8 cellular contexts compared by ENCODE assay signal in genomic region chr5:176364765-176365662, GRCh38. TPM values are rescaled to one million over a fixed set of nuclear protein-coding genes. Genes with fewer than 3 reads are reported as not detected.
DNase-seq lines count a peak whose midpoint lies in the region; ATAC-seq and TF ChIP-seq lines count a peak whose summit lies in the region.

A gene with protein sequence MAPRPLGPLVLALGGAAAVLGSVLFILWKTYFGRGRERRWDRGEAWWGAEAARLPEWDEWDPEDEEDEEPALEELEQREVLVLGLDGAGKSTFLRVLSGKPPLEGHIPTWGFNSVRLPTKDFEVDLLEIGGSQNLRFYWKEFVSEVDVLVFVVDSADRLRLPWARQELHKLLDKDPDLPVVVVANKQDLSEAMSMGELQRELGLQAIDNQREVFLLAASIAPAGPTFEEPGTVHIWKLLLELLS (plus strand): TSS chr5:176365487. CDS start chr5:176365564, 77 bp downstream.

- POLR2A ChIA-PET in MCF 10A (lab: Yijun Ruan, JAX), result no interaction called here

- CTCF ChIA-PET in MCF 10A (lab: Yijun Ruan, JAX), result no interaction called here

- DNase-seq in GM12865 (ENCODE audit: low read depth) (peak; percentile 51), T1000 (lab: John Stamatoyannopoulos, UW) (peak; percentile 38), MCF 10A (ENCODE audit: unreplicated experiment) (no peak), immature natural killer cell (peak; percentile 31 to 44 (median 35))

- no peaks in the 10 kb centered on the region for H3K9me3 Mint-ChIP-seq in MCF 10A (ENCODE audit: unreplicated experiment)
- no peaks in the 10 kb centered on the region for H3K9me3 Mint-ChIP-seq in immature natural killer cell

- H3K4me3 Mint-ChIP-seq in MCF 10A (ENCODE audit: unreplicated experiment) (peak within 1 kb of the TSS; percentile 31), immature natural killer cell (peak within 1 kb of the TSS; percentile 69 to 81 (median 74))

- H3K36me3 Mint-ChIP-seq in MCF 10A (ENCODE audit: insufficient read depth, unreplicated experiment), result no peaks in the 10 kb centered on the region
- peaks cover under 1 to 11% (median 7%) of the 10 kb centered on the region in 3 donors for H3K36me3 Mint-ChIP-seq in immature natural killer cell

- H3K27ac ChIP-seq in skin epidermis, result peak within 1 kb of the TSS in 20 of 21 experiments; percentile 0 to 86 (median 76)

- no peaks in the 10 kb centered on the region for H3K27me3 Mint-ChIP-seq in MCF 10A (ENCODE audit: insufficient read depth, unreplicated experiment)
- H3K27me3 Mint-ChIP-seq in immature natural killer cell (ENCODE audit: low read depth in 3 of 3), result peaks cover 2 to 15% (median 5%) of the 10 kb centered on the region in 3 donors

- TF ChIP-seq CTCF in GM12865 (IDR thresholded peaks at IDR 0.05; ENCODE audit: insufficient read depth, low read depth, low read length, missing control alignments) (no peak), MCF 10A (IDR thresholded peaks at IDR 0.05; ENCODE audit: unreplicated experiment) (no peak)

- ATAC-seq in HG03039 (IDR thresholded peaks at IDR 0.05; ENCODE audit: unreplicated experiment), result peak; percentile 35
- no peak for ATAC-seq in GM19467 (IDR thresholded peaks at IDR 0.05; ENCODE audit: unreplicated experiment)
- ATAC-seq in HG03097 (IDR thresholded peaks at IDR 0.05; ENCODE audit: low FRiP score, unreplicated experiment), result no peak

- H3K4me1 Mint-ChIP-seq in MCF 10A (ENCODE audit: insufficient read depth, unreplicated experiment), result peaks cover 6% of the 10 kb centered on the region
- peaks cover 29 to 32% of the 10 kb centered on the region in 2 donors for H3K4me1 Mint-ChIP-seq in immature natural killer cell

- no TSS peak for BruUV-seq in MCF 10A (replicated peaks; lab: Mats Ljungman, UMichigan)

- H3K27ac Mint-ChIP-seq in MCF 10A (ENCODE audit: low read depth, unreplicated experiment) (no peak within 1 kb of the TSS), immature natural killer cell (peak within 1 kb of the TSS in 4 of 6 donors; percentile 12 to 66 (median 50))

- H3K4me3 ChIP-seq in GM12865 (ENCODE audit: low read depth, low read length), result peak within 1 kb of the TSS; percentile 63
- H3K4me3 ChIP-seq in skin epidermis, result peak within 1 kb of the TSS; percentile 56 to 92 (median 79)

- intact Hi-C loops in MCF 10A (cut with micrococcal nuclease), result loop anchor here (5.0 kb wide), 1 partner anchor 82 kb away; the partner anchor contains the start of gene FAF2

RNA-seq across cellular contexts. Expression of the gene that starts here (rescaled TPM):
- 1.1 and 1.3 TPM in 2 replicates for total RNA-seq in MCF 10A (2022)
- polyA plus RNA-seq in immature natural killer cell, result under 1 TPM; 0.02 to 0.76 (median 0.45) TPM

Comparison
In these comparisons a context has a peak if more than half of its experiments do, and no peak if none do; other contexts are left out.
1. Peak in DNase-seq in immature natural killer cell; RNA of the gene not detected or under 1 TPM.